In the genomic region with DNA sequence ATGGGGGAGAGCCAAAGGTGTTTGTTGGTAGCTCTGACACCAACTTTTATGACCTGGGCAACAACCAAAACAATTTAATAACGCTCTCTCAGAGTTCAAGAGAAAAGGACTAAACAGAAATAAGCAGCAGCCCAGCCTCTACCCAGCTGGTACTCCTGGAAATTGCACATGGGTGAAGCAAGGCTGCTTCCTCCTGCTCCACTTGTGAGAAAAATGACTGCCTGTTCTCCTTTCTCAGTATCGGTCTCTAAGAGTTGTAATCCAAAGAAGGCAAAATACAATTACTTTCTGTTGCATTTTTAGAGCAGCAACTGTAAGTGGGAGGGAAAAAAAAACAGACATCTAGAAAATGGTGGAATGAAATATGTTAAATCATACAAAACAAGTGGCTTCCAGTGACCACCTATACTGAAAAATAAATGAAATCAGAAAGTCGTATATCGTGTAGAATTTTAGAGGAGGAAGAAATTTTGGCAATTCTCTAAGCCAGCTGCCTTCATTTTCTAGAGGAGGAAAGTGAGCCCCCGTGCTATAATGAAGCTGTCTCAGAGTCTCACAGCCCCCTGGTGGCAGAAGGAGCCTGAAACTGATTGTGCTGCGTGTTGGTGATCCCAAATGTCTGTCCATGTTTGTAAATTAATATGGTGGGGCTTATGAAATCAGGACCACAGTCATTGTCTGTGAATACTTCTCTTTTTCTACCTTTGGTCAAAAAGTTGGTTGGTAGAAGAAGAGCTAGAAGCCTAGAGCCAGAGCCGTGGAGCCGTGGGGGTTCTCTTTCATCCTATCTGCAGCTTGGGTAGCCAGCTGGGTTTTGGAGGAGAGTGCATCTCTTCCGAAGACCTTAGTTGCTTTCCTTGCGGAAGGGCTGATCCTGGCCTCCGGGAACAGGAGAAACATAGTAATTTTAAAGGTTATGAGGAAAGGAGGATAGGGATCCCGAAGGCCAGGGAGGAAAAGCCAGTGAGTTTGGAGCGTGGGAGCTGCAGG, we compare ENCODE assay signal across 8 cellular contexts.
DNase-seq lines count a peak whose midpoint lies in the region; ATAC-seq and TF ChIP-seq lines count a peak whose summit lies in the region.

No MANE protein-coding gene starts in this region.

- no peak overlapping the region for H3K4me3 ChIP-seq in GM06990 (replicated peaks; ENCODE audit: low read depth, low read length)
- H3K4me3 ChIP-seq in mammary epithelial cell (replicated peaks in 1 of 3; ENCODE audit: insufficient read depth in 1 of 3, low read depth in 2 of 3, low read length in 3 of 3) = no peak overlapping the region
- H3K4me3 ChIP-seq in lung = no peak overlapping the region
- H3K4me3 ChIP-seq in aorta (ENCODE audit: low read length in 2 of 2) = no peak overlapping the region

- H4K20me1 ChIP-seq in mammary epithelial cell (ENCODE audit: insufficient read depth, low read length) = no peaks in the 10 kb centered on the region

- no TSS peak for BruUV-seq in mammary epithelial cell (replicated peaks; lab: Mats Ljungman, UMichigan)

- H3K4me1 ChIP-seq in mammary epithelial cell (ENCODE audit: insufficient read depth, low read length) = no peaks in the 10 kb centered on the region
- H3K4me1 ChIP-seq in lung (ENCODE audit: control insufficient read depth in 2 of 2, insufficient read depth in 2 of 2, low read length in 2 of 2) = peaks cover 3 to 10% of the 10 kb centered on the region in 2 donors
- H3K4me1 ChIP-seq in aorta (ENCODE audit: control insufficient read depth in 1 of 2, insufficient read depth in 2 of 2, low read length in 2 of 2) = no peaks in the 10 kb centered on the region

- TF ChIP-seq CTCF in 22Rv1 (IDR thresholded peaks at IDR 0.05) (peak; percentile 65), GM06990 (IDR thresholded peaks at IDR 0.05; ENCODE audit: insufficient read depth, low read length, poor library complexity, severe bottlenecking) (peak; percentile 70), mammary epithelial cell (conservative IDR thresholded peaks at IDR 0.05 in 1 of 2, IDR thresholded peaks at IDR 0.05 in 1 of 2; ENCODE audit: extremely low read depth in 1 of 2, insufficient read depth in 1 of 2, low read depth in 1 of 2, low read length in 2 of 2) (peak; percentile 21 to 29), lung (IDR thresholded peaks at IDR 0.05; ENCODE audit: control extremely low read depth, extremely low read depth) (peak; percentile 11)

- DNase-seq in GM06990 (ENCODE audit: extremely low read depth, insufficient read length) (peak; percentile 17), NCI-H82 (lab: John Stamatoyannopoulos, UW) (peak; percentile 60), mammary epithelial cell (no peak), lung (ENCODE audit: low spot score) (no peak), aorta (peak; percentile 62 to 81), NCI-H774 (lab: John Stamatoyannopoulos, UW) (no peak)

- CTCF ChIA-PET in mammary epithelial cell (lab: Charles Lee; ENCODE audit: low non-redundant PET) = no interaction called here

- H3K36me3 ChIP-seq in GM06990 (ENCODE audit: control insufficient read depth, insufficient read depth, low read length) (no peaks in the 10 kb centered on the region), mammary epithelial cell (ENCODE audit: insufficient read depth, low read length) (no peaks in the 10 kb centered on the region), lung (ENCODE audit: control insufficient read depth in 2 of 2, insufficient read depth in 2 of 2, low read length in 2 of 2) (no peaks in the 10 kb centered on the region), aorta (ENCODE audit: control insufficient read depth in 1 of 2, insufficient read depth in 2 of 2, low read length in 1 of 2) (no peaks in the 10 kb centered on the region)

- H3K4me2 ChIP-seq in mammary epithelial cell (ENCODE audit: insufficient read depth, low read depth, low read length) = no peak overlapping the region

- H3K9me3 ChIP-seq in mammary epithelial cell (replicated peaks; ENCODE audit: insufficient read depth, low read length) (no peaks in the 10 kb centered on the region), lung (ENCODE audit: control insufficient read depth in 2 of 2, insufficient read depth in 1 of 2, low read length in 1 of 2) (no peaks in the 10 kb centered on the region), aorta (ENCODE audit: control insufficient read depth, low read length) (no peaks in the 10 kb centered on the region)

- intact Hi-C loops in mammary epithelial cell (cut with micrococcal nuclease) = no loop called here
- intact Hi-C loops in aorta (cut with DNase I) = loop anchor here (5.0 to 10.0 kb wide), 5 partner anchors 63 to 263 kb away; partner anchors contain the start of gene PIP5K1B (in 2 of the 2)

- H3K27me3 ChIP-seq in GM06990 (replicated peaks; ENCODE audit: control insufficient read depth, insufficient read depth, low read length) (no peaks in the 10 kb centered on the region), mammary epithelial cell (ENCODE audit: insufficient read depth, low read length) (no peaks in the 10 kb centered on the region), lung (ENCODE audit: control insufficient read depth, insufficient read depth) (no peaks in the 10 kb centered on the region), aorta (ENCODE audit: control insufficient read depth in 1 of 2, insufficient read depth in 2 of 2, low read length in 1 of 2) (no peaks in the 10 kb centered on the region)

- no peaks in the 10 kb centered on the region for H3K79me2 ChIP-seq in mammary epithelial cell (ENCODE audit: insufficient read depth, low read length)

- dilution Hi-C loops in mammary epithelial cell (cut with HindIII; ENCODE audit: low sequenced_read_pairs) = loop anchor here (5.0 kb wide), 1 partner anchor 38 kb away; no protein-coding TSS in a partner anchor

- H3K27ac ChIP-seq in 22Rv1 (no peak overlapping the region), mammary epithelial cell (ENCODE audit: insufficient read depth, low read depth, low read length) (no peak overlapping the region), lung (ENCODE audit: low read depth in 1 of 2, low read length in 1 of 2) (peak overlapping the region in 1 of 2 donors; percentile 41), aorta (ENCODE audit: low read depth in 1 of 2, low read length in 2 of 2) (no peak overlapping the region)

- in situ Hi-C loops in mammary epithelial cell (cut with MboI; ENCODE audit: low sequenced_read_pairs in 2 of 2) = no loop called here

- H3K9ac ChIP-seq in mammary epithelial cell (ENCODE audit: insufficient read depth, low read length) = no peak overlapping the region

- ATAC-seq in HG02678 (IDR thresholded peaks at IDR 0.05; ENCODE audit: unreplicated experiment) (peak; percentile 65), lung (ENCODE audit: insufficient read depth, low FRiP score) (no peak), aorta (ENCODE audit: low FRiP score) (peak; percentile 58)

- 83% methylated on average over 13 of the region's 13 CpGs for WGBS in mammary epithelial cell (ENCODE audit: low coverage, missing lambda C conversion rate)
- WGBS in lung, 2 donors = 55 to 70% methylated on average over 13 of the region's 13 CpGs
- WGBS in aorta, 2 donors = 58 to 59% methylated on average over 13 of the region's 13 CpGs

- H2AFZ ChIP-seq in mammary epithelial cell (ENCODE audit: low read depth, low read length) = no peak overlapping the region

Comparison
In these comparisons a context has a peak if more than half of its experiments do, and no peak if none do; other contexts are left out.
1. CTCF ChIP-seq: peak in every context shown above with its lines; median percentile 70 in GM06990; 65 in 22Rv1; 25 in mammary epithelial cell; 11 in lung.
2. DNase-seq: peak in GM06990 (single experiment), NCI-H82 (single experiment) and aorta (2 of 2); none in mammary epithelial cell (single experiment), lung (single experiment) and NCI-H774 (single experiment).